8 cellular contexts compared by ENCODE assay signal in genomic region chr13:111344471-111345191, GRCh38. TPM values are rescaled to one million over a fixed set of nuclear protein-coding genes. Genes with fewer than 3 reads are reported as not detected.
A peak's percentile ranks its signal among the peaks of the same experiment; 100 is the strongest.
DNase-seq lines count a peak whose midpoint lies in the region; ATAC-seq and TF ChIP-seq lines count a peak whose summit lies in the region.

No MANE protein-coding gene starts in this region.

- no peaks in the 10 kb centered on the region for H3K36me3 ChIP-seq in brain microvascular endothelial cell (replicated peaks)

- no peak overlapping the region for H3K4me3 ChIP-seq in brain microvascular endothelial cell (ENCODE audit: low read depth, low read length)

- no peaks in the 10 kb centered on the region for H3K27me3 ChIP-seq in brain microvascular endothelial cell (replicated peaks)

- no peak overlapping the region for H3K4me3 Mint-ChIP-seq in nephron progenitor cell

- H3K27me3 Mint-ChIP-seq in nephron progenitor cell (ENCODE audit: low read depth, poor library complexity), result peaks cover 12% of the 10 kb centered on the region

- TF ChIP-seq CTCF in brain microvascular endothelial cell (IDR thresholded peaks at IDR 0.05; ENCODE audit: low read depth, low read length, missing control alignments), result peak; percentile 71
- peak; percentile 64 for TF ChIP-seq CTCF in nephron progenitor cell (IDR thresholded peaks at IDR 0.05)

- in situ Hi-C loops in brain microvascular endothelial cell (cut with HindIII; ENCODE audit: low pct_ligation_motif_present, low sequenced_read_pairs), result no loop called here

- H3K9me3 Mint-ChIP-seq in nephron progenitor cell, result peaks cover 4% of the 10 kb centered on the region

- DNase-seq in Daoy (ENCODE audit: low read depth) (peak; percentile 52), NCI-H146 (lab: John Stamatoyannopoulos, UW) (peak; percentile 49), brain microvascular endothelial cell (peak; percentile 12), nephron progenitor cell (peak; percentile 65), kidney glomerular epithelial cell (lab: John Stamatoyannopoulos, UW) (no peak)
- DNase-seq in effector CD8-positive, alpha-beta T cell (lab: John Stamatoyannopoulos, UW), result no peak
- no peak for DNase-seq in stimulated activated CD4-positive, alpha-beta T cell treated with anti-CD3 and anti-CD28 coated beads, Interleukin-4, amount 100 ng/mL, for 24 hours

- no peaks in the 10 kb centered on the region for H3K36me3 Mint-ChIP-seq in nephron progenitor cell (ENCODE audit: low read depth)

- ATAC-seq in GM21619 (IDR thresholded peaks at IDR 0.05; ENCODE audit: unreplicated experiment), result no peak

- H3K27ac Mint-ChIP-seq in nephron progenitor cell, result peak overlapping the region; percentile 83

- no peak overlapping the region for H3K27ac ChIP-seq in brain microvascular endothelial cell

- H3K4me1 Mint-ChIP-seq in nephron progenitor cell, result peaks cover 14% of the 10 kb centered on the region

RNA-seq across cellular contexts. Expression of gene TEX29, which starts 24.2 kb away (rescaled TPM):
- total RNA-seq in Daoy (2014; rRNA removed; shearing (Covaris generic)), result not detected in 2 replicates

Comparison
In these comparisons a context has a peak if more than half of its experiments do, and no peak if none do; other contexts are left out.
1. DNase-seq: peak in Daoy (single experiment), NCI-H146 (single experiment), brain microvascular endothelial cell (single experiment) and nephron progenitor cell (single experiment); none in effector CD8-positive, alpha-beta T cell (single experiment), kidney glomerular epithelial cell (single experiment) and stimulated activated CD4-positive, alpha-beta T cell treated with anti-CD3 and anti-CD28 coated beads, Interleukin-4, amount 100 ng/mL, for 24 hours (single experiment).